In the genomic region with DNA sequence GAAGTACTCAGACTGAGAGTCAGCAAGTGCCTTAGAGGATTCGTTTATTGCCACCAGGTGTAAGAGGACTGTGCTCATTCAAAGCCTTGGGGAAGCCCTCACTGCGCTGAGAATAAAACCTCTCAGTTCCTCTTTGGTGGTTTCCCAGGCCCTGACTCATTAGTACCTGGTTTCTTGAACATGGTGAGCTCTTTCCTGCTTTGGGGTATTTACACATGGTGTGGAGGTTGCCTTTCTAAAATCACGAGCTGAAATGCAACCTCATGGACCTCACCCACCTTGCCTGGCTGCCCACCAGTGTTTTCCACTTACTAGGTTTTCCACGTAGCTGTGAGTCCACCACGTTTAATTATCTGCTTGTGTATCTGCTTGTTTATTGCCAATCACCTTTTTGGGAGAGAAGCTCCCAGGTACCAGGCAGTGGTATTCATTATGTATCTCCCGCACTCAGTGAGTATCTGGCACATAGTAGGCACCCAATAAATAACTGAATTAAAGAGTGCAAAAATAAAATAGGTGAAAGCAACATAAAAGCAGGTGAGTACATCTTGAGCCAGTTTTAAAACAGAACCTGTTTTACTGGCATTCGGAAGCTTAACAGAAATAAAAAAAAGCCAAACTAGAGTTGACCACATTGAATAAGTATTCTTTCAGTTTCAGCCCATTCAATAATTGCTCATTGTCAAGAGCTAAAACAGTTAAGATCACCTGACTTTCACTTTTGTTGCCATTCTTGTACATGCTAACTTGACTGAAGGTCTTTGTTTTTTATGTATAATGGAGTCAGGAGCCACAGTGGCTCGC, we compare ENCODE assay signal across 8 cellular contexts.
DNase-seq lines count a peak whose midpoint lies in the region; ATAC-seq and TF ChIP-seq lines count a peak whose summit lies in the region.

No MANE protein-coding gene starts in this region.

- H3K4me1 ChIP-seq in Peyer's patch, result no peaks in the 10 kb centered on the region
- no peaks in the 10 kb centered on the region for H3K4me1 ChIP-seq in CD8-positive, alpha-beta memory T cell (ENCODE audit: insufficient read depth, low read length)
- H3K4me1 ChIP-seq in HAP-1, result no peaks in the 10 kb centered on the region

- H3K9me3 ChIP-seq in Peyer's patch (no peaks in the 10 kb centered on the region), HAP-1 (no peaks in the 10 kb centered on the region)
- H3K9me3 ChIP-seq in CD8-positive, alpha-beta memory T cell (ENCODE audit: low read length), result no peaks in the 10 kb centered on the region

- H3K27me3 Mint-ChIP-seq in CD8-positive, alpha-beta memory T cell, result peaks cover 0 to 2% of the 10 kb centered on the region in 2 donors

- no peak overlapping the region for H3K27ac ChIP-seq in Peyer's patch
- H3K27ac ChIP-seq in CD8-positive, alpha-beta memory T cell (ENCODE audit: low read depth, low read length), result no peak overlapping the region

- CTCF ChIA-PET in CD8-positive, alpha-beta memory T cell (lab: Charles Lee), result no interaction called here

- no peak overlapping the region for H3K4me3 Mint-ChIP-seq in CD8-positive, alpha-beta memory T cell

- H3K36me3 ChIP-seq in Peyer's patch (no peaks in the 10 kb centered on the region), HAP-1 (replicated peaks) (no peaks in the 10 kb centered on the region)
- H3K36me3 ChIP-seq in CD8-positive, alpha-beta memory T cell (ENCODE audit: insufficient read depth, low read length), result no peaks in the 10 kb centered on the region

- H3K4me1 Mint-ChIP-seq in CD8-positive, alpha-beta memory T cell, result no peaks in the 10 kb centered on the region

- TF ChIP-seq CTCF in Peyer's patch (IDR thresholded peaks at IDR 0.05), result no peak

- H3K36me3 Mint-ChIP-seq in CD8-positive, alpha-beta memory T cell, result no peaks in the 10 kb centered on the region

- peak; percentile 84 for ATAC-seq in HG03095 (IDR thresholded peaks at IDR 0.05; ENCODE audit: unreplicated experiment)

- TF ChIP-seq POLR2A in Peyer's patch (IDR thresholded peaks at IDR 0.05), result no peak

- in situ Hi-C loops in HAP-1 (cut with MboI; ENCODE audit: low sequenced_read_pairs), result no loop called here

- H3K9me3 Mint-ChIP-seq in CD8-positive, alpha-beta memory T cell, result peaks cover 0 to 6% (median 0%) of the 10 kb centered on the region in 5 donors

- POLR2A ChIA-PET in CD8-positive, alpha-beta memory T cell (lab: Charles Lee), result no interaction called here

- DNase-seq in stimulated activated CD4-positive, alpha-beta T cell treated with anti-CD3 and anti-CD28 coated beads, Interleukin-15, amount 100 ng/mL, for 48 hours (ENCODE audit: low read depth in 2 of 2), result peak; percentile 18
- no peak for DNase-seq in stimulated activated CD4-positive, alpha-beta T cell treated with anti-CD3 and anti-CD28 coated beads, Interleukin-4, amount 100 ng/mL, for 1 hour
- DNase-seq in Peyer's patch (peak in 2 of 3 donors; percentile 45 to 59), renal cortical epithelial cell (ENCODE audit: low read depth) (peak; percentile 66), HAP-1 (ENCODE audit: low spot score in 2 of 2) (no peak)
- DNase-seq in CD8-positive, alpha-beta memory T cell, result no peak
- DNase-seq in activated CD8-positive, alpha-beta memory T cell treated with anti-CD3 and anti-CD28 coated beads for 24 hours, result no peak

- no peak overlapping the region for H3K4me3 ChIP-seq in Peyer's patch
- no peak overlapping the region for H3K4me3 ChIP-seq in CD8-positive, alpha-beta memory T cell (ENCODE audit: low read length)
- H3K4me3 ChIP-seq in HAP-1, result no peak overlapping the region

- no peaks in the 10 kb centered on the region for H3K27me3 ChIP-seq in Peyer's patch
- H3K27me3 ChIP-seq in CD8-positive, alpha-beta memory T cell (ENCODE audit: insufficient read depth, low read length, poor library complexity, severe bottlenecking), result no peaks in the 10 kb centered on the region
- H3K27me3 ChIP-seq in HAP-1 (ENCODE audit: low read depth), result no peaks in the 10 kb centered on the region

- no peak overlapping the region for H3K27ac Mint-ChIP-seq in CD8-positive, alpha-beta memory T cell

Comparison
In these comparisons a context has a peak if more than half of its experiments do, and no peak if none do; other contexts are left out.
1. DNase-seq: peak in stimulated activated CD4-positive, alpha-beta T cell treated with anti-CD3 and anti-CD28 coated beads, Interleukin-15, amount 100 ng/mL, for 48 hours (2 of 2), Peyer's patch (2 of 3) and renal cortical epithelial cell (single experiment); none in stimulated activated CD4-positive, alpha-beta T cell treated with anti-CD3 and anti-CD28 coated beads, Interleukin-4, amount 100 ng/mL, for 1 hour (single experiment), CD8-positive, alpha-beta memory T cell (0 of 5), activated CD8-positive, alpha-beta memory T cell treated with anti-CD3 and anti-CD28 coated beads for 24 hours (single experiment) and HAP-1 (0 of 2).